ENCODE assay signal across 8 cellular contexts in genomic region chr10:86668297-86669165, GRCh38. TPM values are rescaled to one million over a fixed set of nuclear protein-coding genes. Genes with fewer than 3 reads are reported as not detected.
DNase-seq lines count a peak whose midpoint lies in the region; ATAC-seq, FAIRE-seq and TF ChIP-seq lines count a peak whose summit lies in the region.
"Had no signal": no experiment of that assay in that cellular context is flagged by ENCODE, and none has a peak within 500 bp of the region (broad histone marks: within the 10 kb centered on the region; RNA-seq: fewer than 3 reads in every experiment).

A gene with protein sequence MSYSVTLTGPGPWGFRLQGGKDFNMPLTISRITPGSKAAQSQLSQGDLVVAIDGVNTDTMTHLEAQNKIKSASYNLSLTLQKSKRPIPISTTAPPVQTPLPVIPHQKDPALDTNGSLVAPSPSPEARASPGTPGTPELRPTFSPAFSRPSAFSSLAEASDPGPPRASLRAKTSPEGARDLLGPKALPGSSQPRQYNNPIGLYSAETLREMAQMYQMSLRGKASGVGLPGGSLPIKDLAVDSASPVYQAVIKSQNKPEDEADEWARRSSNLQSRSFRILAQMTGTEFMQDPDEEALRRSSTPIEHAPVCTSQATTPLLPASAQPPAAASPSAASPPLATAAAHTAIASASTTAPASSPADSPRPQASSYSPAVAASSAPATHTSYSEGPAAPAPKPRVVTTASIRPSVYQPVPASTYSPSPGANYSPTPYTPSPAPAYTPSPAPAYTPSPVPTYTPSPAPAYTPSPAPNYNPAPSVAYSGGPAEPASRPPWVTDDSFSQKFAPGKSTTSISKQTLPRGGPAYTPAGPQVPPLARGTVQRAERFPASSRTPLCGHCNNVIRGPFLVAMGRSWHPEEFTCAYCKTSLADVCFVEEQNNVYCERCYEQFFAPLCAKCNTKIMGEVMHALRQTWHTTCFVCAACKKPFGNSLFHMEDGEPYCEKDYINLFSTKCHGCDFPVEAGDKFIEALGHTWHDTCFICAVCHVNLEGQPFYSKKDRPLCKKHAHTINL (plus strand): TSS chr10:86668511. CDS start chr10:86668692, 181 bp downstream.

- H4K12ac ChIP-seq in trophoblast cell (ENCODE audit: low read depth, low read length) = no peak within 1 kb of the TSS

- peak within 1 kb of the TSS; percentile 76 for H3K9ac ChIP-seq in Karpas-422 (ENCODE audit: low read length)
- no peak within 1 kb of the TSS for H3K9ac ChIP-seq in trophoblast cell (ENCODE audit: low read length)

- no peaks in the 10 kb centered on the region for H3K36me3 ChIP-seq in Karpas-422 (ENCODE audit: insufficient read depth, low read length)
- H3K36me3 ChIP-seq in brain microvascular endothelial cell (replicated peaks) = no peaks in the 10 kb centered on the region
- no peaks in the 10 kb centered on the region for H3K36me3 ChIP-seq in trophoblast cell (ENCODE audit: control insufficient read depth in 1 of 2, insufficient read depth in 2 of 2, low read length in 2 of 2)

- H3K27me3 ChIP-seq in Karpas-422 (ENCODE audit: low read length) (no peaks in the 10 kb centered on the region), brain microvascular endothelial cell (replicated peaks) (no peaks in the 10 kb centered on the region), trophoblast cell (ENCODE audit: insufficient read depth, low read length) (no peaks in the 10 kb centered on the region)

- DNase-seq in Karpas-422 = peak; percentile 77
- peak; percentile 36 for DNase-seq in brain microvascular endothelial cell
- DNase-seq in trophoblast cell = no peak
- no peak for DNase-seq in frontal cortex (ENCODE audit: low spot score in 2 of 2)
- DNase-seq in activated effector memory CD4-positive, alpha-beta T cell treated with Interleukin-2 at 50 U/mL for 16 hours = no peak
- no peak for DNase-seq in middle frontal gyrus (ENCODE audit: extremely low spot score, low spot score)

- H3K4ac ChIP-seq in trophoblast cell (ENCODE audit: low read depth, low read length) = no peak within 1 kb of the TSS

- no peak within 1 kb of the TSS for H3K23ac ChIP-seq in trophoblast cell (ENCODE audit: low read length)

- peak within 1 kb of the TSS; percentile 44 for H3K14ac ChIP-seq in trophoblast cell (ENCODE audit: low read length)

- no CpG with 5 or more reads among the region's 23 CpGs for WGBS in trophoblast cell (ENCODE audit: extremely low coverage, insufficient coverage, insufficient read length)

- no peak within 1 kb of the TSS for H4K8ac ChIP-seq in trophoblast cell (ENCODE audit: low read depth, low read length)

- no peak within 1 kb of the TSS for H2BK5ac ChIP-seq in trophoblast cell (ENCODE audit: low read depth, low read length, poor library complexity)

- H3K18ac ChIP-seq in trophoblast cell (ENCODE audit: low read length) = peak within 1 kb of the TSS; percentile 15

- H3K79me2 ChIP-seq in Karpas-422 (ENCODE audit: low read length) = no peaks in the 10 kb centered on the region; the same call in 1 of the 2 replicates
- no peaks in the 10 kb centered on the region for H3K79me2 ChIP-seq in trophoblast cell (ENCODE audit: control insufficient read depth, insufficient read depth, low read length, poor library complexity)

- H3K4me3 ChIP-seq in Karpas-422 (ENCODE audit: low read length) = peak within 1 kb of the TSS; percentile 67
- H3K4me3 ChIP-seq in brain microvascular endothelial cell (ENCODE audit: low read depth, low read length) = no peak within 1 kb of the TSS
- H3K4me3 ChIP-seq in trophoblast cell (ENCODE audit: low read depth, low read length) = no peak within 1 kb of the TSS

- H4K20me1 ChIP-seq in Karpas-422 (ENCODE audit: insufficient read depth, low read depth, low read length) = no peaks in the 10 kb centered on the region

- peak within 1 kb of the TSS; percentile 44 for H2BK120ac ChIP-seq in trophoblast cell (ENCODE audit: insufficient read depth, low read length, poor library complexity)

- no peak for TF ChIP-seq CTCF in brain microvascular endothelial cell (IDR thresholded peaks at IDR 0.05; ENCODE audit: low read depth, low read length, missing control alignments)

- H3K27ac ChIP-seq in Karpas-422 (ENCODE audit: low read length) = peak within 1 kb of the TSS; percentile 89
- no peak within 1 kb of the TSS for H3K27ac ChIP-seq in brain microvascular endothelial cell
- no peak within 1 kb of the TSS for H3K27ac ChIP-seq in trophoblast cell (ENCODE audit: low read depth, low read length)

- H3K4me2 ChIP-seq in Karpas-422 (ENCODE audit: low read depth, low read length, poor library complexity, severe bottlenecking) (peak within 1 kb of the TSS; percentile 89), trophoblast cell (ENCODE audit: low read length) (no peak within 1 kb of the TSS)

- H3K79me1 ChIP-seq in trophoblast cell (ENCODE audit: low read length) = peaks cover 11% of the 10 kb centered on the region

- ATAC-seq in GM19397 (IDR thresholded peaks at IDR 0.05; ENCODE audit: unreplicated experiment) = peak; percentile 66

- H2AK5ac ChIP-seq in trophoblast cell (ENCODE audit: low read length) = peak within 1 kb of the TSS; percentile 50

- FAIRE-seq in frontal cortex (lab: Jason Lieb, UNC) = no peak
- FAIRE-seq: endothelial cell of umbilical vein had no signal

- H2AFZ ChIP-seq in Karpas-422 (ENCODE audit: low read length) (no peak within 1 kb of the TSS), trophoblast cell (ENCODE audit: insufficient read depth, low read length, poor library complexity) (no peak within 1 kb of the TSS)

- H3K4me1 ChIP-seq in Karpas-422 (ENCODE audit: low read length) (peaks cover 81% of the 10 kb centered on the region), trophoblast cell (ENCODE audit: control insufficient read depth in 1 of 2, insufficient read depth in 2 of 2, low read length in 2 of 2) (peaks cover 48 to 59% of the 10 kb centered on the region in 2 experiments)

- peak within 1 kb of the TSS; percentile 58 for H2BK12ac ChIP-seq in trophoblast cell (ENCODE audit: low read length)

- H3K9me3 ChIP-seq in Karpas-422 (ENCODE audit: low read length) = no peaks in the 10 kb centered on the region
- H3K9me3 ChIP-seq in trophoblast cell (ENCODE audit: insufficient read depth, low read depth, low read length) = no peaks in the 10 kb centered on the region

- no peaks in the 10 kb centered on the region for H3K9me2 ChIP-seq in Karpas-422 (replicated peaks; ENCODE audit: insufficient read depth, low read length)

- in situ Hi-C loops in brain microvascular endothelial cell (cut with HindIII; ENCODE audit: low pct_ligation_motif_present, low sequenced_read_pairs) = no loop called here

- H4K91ac ChIP-seq in trophoblast cell (ENCODE audit: low read depth, low read length) = peak within 1 kb of the TSS; percentile 30

RNA-seq across cellular contexts. Expression of the gene that starts here (rescaled TPM):
- 8.3 and 15.5 TPM in 2 replicates for total RNA-seq in Karpas-422 (2014; rRNA removed; shearing (Covaris generic); ENCODE audit: low replicate concordance)
- polyA plus RNA-seq in trophoblast cell (2013) = 0.11 and 0.24 TPM in 2 replicates
- under 0.01 TPM for total RNA-seq in frontal cortex
- total RNA-seq: endothelial cell of umbilical vein had no signal
- polyA plus RNA-seq: endothelial cell of umbilical vein had no signal

Comparison
In these comparisons a context has a peak if more than half of its experiments do, and no peak if none do; other contexts are left out.
1. DNase-seq: peak in Karpas-422 (single experiment) and brain microvascular endothelial cell (single experiment); none in trophoblast cell (0 of 2), frontal cortex (0 of 2), activated effector memory CD4-positive, alpha-beta T cell treated with Interleukin-2 at 50 U/mL for 16 hours (single experiment) and middle frontal gyrus (single experiment).